2 cellular contexts compared by ENCODE assay signal in genomic region chr7:101519324-101520017, GRCh38.
TF ChIP-seq lines count a peak whose summit lies in the region.

No MANE protein-coding gene starts in this region.

TF ChIP-seq in SK-N-SH treated with all-trans-retinoic acid at 6 μM for 48 hours, 23 proteins besides CTCF, POLR2A, EP300 and RAD21 (continued from another document):
- no peak for TF ChIP-seq ZNF565 (CRISPR knock-in tag; conservative IDR thresholded peaks at IDR 0.05; ENCODE audit: low read depth)
- no peak for TF ChIP-seq PATZ1 (CRISPR knock-in tag; IDR thresholded peaks at IDR 0.05; ENCODE audit: borderline replicate concordance)
- TF ChIP-seq TOX (CRISPR knock-in tag; IDR thresholded peaks at IDR 0.05; ENCODE audit: borderline replicate concordance) = no peak
TF ChIP-seq in SK-N-SH treated with all-trans-retinoic acid at 6 μM for 48 hours: peak in this region for 0.

TF ChIP-seq in SK-N-SH, 30 proteins besides CTCF, POLR2A, EP300 and RAD21 (continued from another document):
- TF ChIP-seq USF1 (IDR thresholded peaks at IDR 0.05; ENCODE audit: borderline replicate concordance, low read depth) (no peak), TCF12 (IDR thresholded peaks at IDR 0.05) (no peak)
TF ChIP-seq in SK-N-SH: peak in this region for 0.
